8 cellular contexts compared by ENCODE assay signal in genomic region chr1:36322085-36322785, GRCh38. TPM values are rescaled to one million over a fixed set of nuclear protein-coding genes. Genes with fewer than 3 reads are reported as not detected.
DNase-seq lines count a peak whose midpoint lies in the region; ATAC-seq and TF ChIP-seq lines count a peak whose summit lies in the region.

No MANE protein-coding gene starts in this region.

- H3K27me3 Mint-ChIP-seq in endodermal cell (ENCODE audit: insufficient read depth) = peaks cover 44% of the 10 kb centered on the region
- H3K27me3 Mint-ChIP-seq in naive thymus-derived CD8-positive, alpha-beta T cell = peaks cover 0 to 12% (median 0%) of the 10 kb centered on the region in 5 donors

- H3K9me3 Mint-ChIP-seq in endodermal cell = no peaks in the 10 kb centered on the region
- H3K9me3 Mint-ChIP-seq in naive thymus-derived CD8-positive, alpha-beta T cell = no peaks in the 10 kb centered on the region

- H3K36me3 Mint-ChIP-seq in endodermal cell (ENCODE audit: low read depth) = peaks cover 5% of the 10 kb centered on the region
- H3K36me3 Mint-ChIP-seq in naive thymus-derived CD8-positive, alpha-beta T cell = no peaks in the 10 kb centered on the region

- H3K4me1 ChIP-seq in A673 (ENCODE audit: insufficient read depth, low read length, poor library complexity, severe bottlenecking) (peaks cover 12% of the 10 kb centered on the region), HUES6 (ENCODE audit: control insufficient read depth, insufficient read depth, low read length) (peaks cover 28% of the 10 kb centered on the region), endodermal cell (ENCODE audit: control insufficient read depth, insufficient read depth, low read length) (peaks cover 3% of the 10 kb centered on the region), HAP-1 (peaks cover 4% of the 10 kb centered on the region; the same call in 1 of the 2 replicates)

- TF ChIP-seq CTCF in A673 (conservative IDR thresholded peaks at IDR 0.05; ENCODE audit: low read depth, low read length) = no peak
- no peak for TF ChIP-seq CTCF in endodermal cell (conservative IDR thresholded peaks at IDR 0.05)

- H3K9ac ChIP-seq in HUES6 (ENCODE audit: low read length) = peak overlapping the region; percentile 62
- H3K9ac ChIP-seq in endodermal cell (ENCODE audit: extremely low read depth, low read length, poor library complexity, severe bottlenecking) = no peak overlapping the region

- H3K27ac ChIP-seq in A673 (ENCODE audit: low read depth, low read length, poor library complexity, severe bottlenecking) (no peak overlapping the region), HUES6 (ENCODE audit: low read depth, low read length) (no peak overlapping the region), endodermal cell (ENCODE audit: low read depth, low read length) (no peak overlapping the region)

- H3K4me3 ChIP-seq in A673 (ENCODE audit: low read depth, low read length, poor library complexity, severe bottlenecking) (peak overlapping the region; percentile 65), HUES6 (ENCODE audit: low read depth, low read length) (peak overlapping the region; percentile 68), endodermal cell (ENCODE audit: low read length) (no peak overlapping the region), HAP-1 (no peak overlapping the region)

- 42 to 43% methylated on average over 26 to 66 of the region's 66 CpGs for WGBS in endodermal cell (ENCODE audit: insufficient coverage in 1 of 2, insufficient read length in 1 of 2), 2 experiments

- in situ Hi-C loops in HAP-1 (cut with MboI; ENCODE audit: low sequenced_read_pairs) = no loop called here

- H3K36me3 ChIP-seq in A673 (ENCODE audit: insufficient read depth, low read length, poor library complexity, severe bottlenecking) (no peaks in the 10 kb centered on the region), HUES6 (ENCODE audit: control insufficient read depth, insufficient read depth, low read length) (0 out of 2 replicates have a peak, but pooled peaks cover 4% of the 10 kb centered on the region), endodermal cell (ENCODE audit: control insufficient read depth, insufficient read depth, low read length) (no peaks in the 10 kb centered on the region), HAP-1 (replicated peaks) (no peaks in the 10 kb centered on the region; the same call in 1 of the 2 replicates)

- H3K4me1 Mint-ChIP-seq in endodermal cell = peaks cover 9% of the 10 kb centered on the region
- peaks cover 18 to 35% (median 29%) of the 10 kb centered on the region in 4 donors for H3K4me1 Mint-ChIP-seq in naive thymus-derived CD8-positive, alpha-beta T cell

- intact Hi-C loops in A673 (cut with micrococcal nuclease; ENCODE audit: unreplicated experiment) (no loop called here), head of caudate nucleus (cut with DNase I) (no loop called here)

- peak overlapping the region; percentile 60 for H3K4me3 Mint-ChIP-seq in endodermal cell
- H3K4me3 Mint-ChIP-seq in naive thymus-derived CD8-positive, alpha-beta T cell = peak overlapping the region; percentile 75 to 82 (median 76)

- DNase-seq in A673 (ENCODE audit: low spot score) = no peak
- peak; percentile 80 for DNase-seq in endodermal cell
- peak in 1 of 10 donors; percentile 14 for DNase-seq in naive thymus-derived CD8-positive, alpha-beta T cell
- DNase-seq in activated effector memory CD4-positive, alpha-beta T cell treated with anti-CD3 and anti-CD28 coated beads, Interleukin-2, amount 50 U/mL, for 16 hours = no peak
- DNase-seq in HAP-1 (ENCODE audit: low spot score in 2 of 2) = no peak
- no peak for DNase-seq in head of caudate nucleus

- BruUV-seq in A673 (replicated peaks; lab: Mats Ljungman, UMichigan) = no TSS peak

- no peak overlapping the region for H3K27ac Mint-ChIP-seq in endodermal cell
- peak overlapping the region in 2 of 10 donors; percentile 77 to 87 for H3K27ac Mint-ChIP-seq in naive thymus-derived CD8-positive, alpha-beta T cell

- ATAC-seq in naive thymus-derived CD8-positive, alpha-beta T cell = no peak
- no peak for ATAC-seq in GM21528 (IDR thresholded peaks at IDR 0.05; ENCODE audit: low FRiP score, unreplicated experiment)

- CTCF ChIA-PET in A673 (lab: Charles Lee) = no interaction called here

- POLR2A ChIA-PET in A673 (lab: Charles Lee; ENCODE audit: low non-redundant PET) = no interaction called here
- POLR2A ChIA-PET in naive thymus-derived CD8-positive, alpha-beta T cell (lab: Charles Lee) = interaction anchor here (0.7 to 1.5 kb wide), 7 partner anchors 13 to 75 kb away, joined by 3 to 5 read pairs (median 3); partner anchors contain the start of gene LSM10

- H3K27me3 ChIP-seq in A673 (replicated peaks; ENCODE audit: insufficient read depth, low read depth, low read length, poor library complexity) = no peaks in the 10 kb centered on the region
- H3K27me3 ChIP-seq in HUES6 (ENCODE audit: control insufficient read depth, insufficient read depth, low read length) = peaks cover 38% of the 10 kb centered on the region
- H3K27me3 ChIP-seq in endodermal cell (ENCODE audit: control insufficient read depth, insufficient read depth, low read length, poor library complexity, severe bottlenecking) = peaks cover 10% of the 10 kb centered on the region
- no peaks in the 10 kb centered on the region for H3K27me3 ChIP-seq in HAP-1 (ENCODE audit: low read depth)

- H3K9me3 ChIP-seq in A673 (ENCODE audit: low read depth, low read length, poor library complexity, severe bottlenecking) (no peaks in the 10 kb centered on the region), HUES6 (ENCODE audit: control insufficient read depth, insufficient read depth, low read depth, low read length) (no peaks in the 10 kb centered on the region), endodermal cell (ENCODE audit: control insufficient read depth, low read length) (no peaks in the 10 kb centered on the region), HAP-1 (no peaks in the 10 kb centered on the region)

RNA-seq across cellular contexts. Expression of gene EVA1B, which starts 1.2 kb away (rescaled TPM):
- total RNA-seq in A673 (2021) (6.2 and 8.4 TPM in 2 replicates), endodermal cell (10 to 100 TPM; 14.1 to 16.3 TPM)
- polyA plus RNA-seq in endodermal cell (2013, experiment 1 of 2) = 26.5 TPM
- 28.6 TPM for polyA plus RNA-seq in endodermal cell (2013, experiment 2 of 2)
- total RNA-seq in naive thymus-derived CD8-positive, alpha-beta T cell = 1 to 10 TPM; 1.2 to 1.6 TPM
- polyA plus RNA-seq in naive thymus-derived CD8-positive, alpha-beta T cell = 1 to 10 TPM in 1 of 3 donors, under 1 TPM in 2; 0.16 to 2.4 (median 0.43) TPM

RNA-seq across cellular contexts. Expression of gene SH3D21, which starts 16.1 kb away (rescaled TPM):
- 2.9 and 4.0 TPM in 2 replicates for total RNA-seq in A673 (2021)
- 10 to 100 TPM; 14.7 to 15.5 TPM for total RNA-seq in endodermal cell
- 11.3 TPM for polyA plus RNA-seq in endodermal cell (2013, experiment 1 of 2)
- polyA plus RNA-seq in endodermal cell (2013, experiment 2 of 2) = 12.9 TPM
- 1 to 10 TPM; 2.6 to 2.7 TPM for total RNA-seq in naive thymus-derived CD8-positive, alpha-beta T cell
- under 1 TPM in 2 of 3 donors, not detected in 1; 0.19 to 0.35 TPM for polyA plus RNA-seq in naive thymus-derived CD8-positive, alpha-beta T cell

Comparison
In these comparisons a context has a peak if more than half of its experiments do, and no peak if none do; other contexts are left out.
1. H3K4me3 ChIP-seq: peak in A673 (single experiment) and HUES6 (single experiment); none in endodermal cell (single experiment) and HAP-1 (single experiment).